In genomic region chr22:49503896-49504521, GRCh38 we compare ENCODE assay signal across 1 cellular context.
TF ChIP-seq lines count a peak whose summit lies in the region.

No MANE protein-coding gene starts in this region.

TF ChIP-seq in H1, 55 proteins besides CTCF, POLR2A, EP300 and RAD21 (continued from another document):
- TF ChIP-seq KDM1A (IDR thresholded peaks at IDR 0.05; ENCODE audit: borderline replicate concordance, low read length): no peak
- no peak for TF ChIP-seq CTBP2 (IDR thresholded peaks at IDR 0.05; ENCODE audit: borderline replicate concordance, insufficient read depth, insufficient read length, low read length)
